In genomic region chr7:54015251-54015650, GRCh38 we compare ENCODE assay signal across 16 cellular contexts.
DNase-seq lines count a peak whose midpoint lies in the region; ATAC-seq, FAIRE-seq and TF ChIP-seq lines count a peak whose summit lies in the region.
"Had no signal": no experiment of that assay in that cellular context is flagged by ENCODE, and none has a peak within 500 bp of the region (broad histone marks: within the 10 kb centered on the region; RNA-seq: fewer than 3 reads in every experiment).

No MANE protein-coding gene starts in this region.

- H2AFZ ChIP-seq in H9 (ENCODE audit: low read length) (peak overlapping the region; percentile 33), neural progenitor cell (replicated peaks) (no peak overlapping the region)
- H2AFZ ChIP-seq: hepatocyte, parathyroid adenoma had no signal

- no peak overlapping the region for H3T11ph ChIP-seq in H9 (ENCODE audit: low read length)

- H3F3A ChIP-seq in neural progenitor cell (ENCODE audit: low read depth), result no peaks in the 10 kb centered on the region

- H3K27me3 Mint-ChIP-seq in H9 (ENCODE audit: low read depth) (no peaks in the 10 kb centered on the region), neural progenitor cell (ENCODE audit: insufficient read depth, low read depth) (peaks cover 2% of the 10 kb centered on the region)
- H3K27me3 Mint-ChIP-seq: activated T-cell treated with anti-CD3 and anti-CD28 coated beads, Interleukin-2, amount 50 U/mL, for 24 hours had no signal

- ATAC-seq in HG02571 (IDR thresholded peaks at IDR 0.05; ENCODE audit: unreplicated experiment) (no peak), mucosa of descending colon (no peak), HG03139 (IDR thresholded peaks at IDR 0.05; ENCODE audit: unreplicated experiment) (no peak)
- ATAC-seq: K562, left colon had no signal

- no peak for DNase-seq in H9
- DNase-seq in NCI-H524 (lab: John Stamatoyannopoulos, UW), result peak; percentile 15 to 78
- peak; percentile 45 for DNase-seq in bronchial epithelial cell (ENCODE audit: low read depth)
- peak; percentile 23 for DNase-seq in neural progenitor cell (ENCODE audit: low spot score)
- DNase-seq in GM19239 (ENCODE audit: insufficient read length, low spot score), result no peak
- no peak for DNase-seq in mucosa of descending colon
- DNase-seq: activated CD4-positive, alpha-beta T cell treated with anti-CD3 and anti-CD28 coated beads, Interleukin-2, amount 50 U/mL, for 48 hours; activated T-cell treated with anti-CD3 and anti-CD28 coated beads, Interleukin-2, amount 50 U/mL, for 24 hours; left colon; NCI-H146 had no signal

- no peaks in the 10 kb centered on the region for H3K9me3 Mint-ChIP-seq in H9
- no peaks in the 10 kb centered on the region for H3K9me3 Mint-ChIP-seq in neural progenitor cell

- H3K56ac ChIP-seq in H9 (ENCODE audit: insufficient read length, low read depth, low read length), result no peak overlapping the region

- no peak for FAIRE-seq in bronchial epithelial cell (lab: Jason Lieb, UNC)
- FAIRE-seq in GM19239 (lab: Jason Lieb, UNC), result no peak
- FAIRE-seq: K562 had no signal

- intact Hi-C loops in mucosa of descending colon (cut with DNase I, micrococcal nuclease), result no loop called here

- no peak overlapping the region for H2BK120ac ChIP-seq in H9 (ENCODE audit: low read depth, low read length, poor library complexity, severe bottlenecking)

- H3K4me1 Mint-ChIP-seq in H9 (peaks cover 11 to 17% of the 10 kb centered on the region in 2 experiments), neural progenitor cell (peaks cover 16% of the 10 kb centered on the region)

- H3K27ac ChIP-seq in H9 (ENCODE audit: insufficient read length, low read depth, low read length), result no peak overlapping the region
- no peak overlapping the region for H3K27ac ChIP-seq in neural progenitor cell
- H3K27ac ChIP-seq: hepatocyte, parathyroid adenoma, tibial nerve had no signal

- H3K4me2 ChIP-seq in H9 (ENCODE audit: insufficient read depth, insufficient read length, low read length), result no peak overlapping the region
- H3K4me2 ChIP-seq in neural progenitor cell, result no peak overlapping the region
- H3K4me2 ChIP-seq: hepatocyte had no signal

- no CpG with 5 or more reads among the region's 2 CpGs for WGBS in H9 (ENCODE audit: extremely low coverage, insufficient read length, low lambda C conversion rate)

- no peaks in the 10 kb centered on the region for H3K27me3 ChIP-seq in H9 (ENCODE audit: insufficient read depth, low read length)
- H3K27me3 ChIP-seq in bronchial epithelial cell (ENCODE audit: control insufficient read depth, insufficient read depth, low read length), result no peaks in the 10 kb centered on the region
- no peaks in the 10 kb centered on the region for H3K27me3 ChIP-seq in neural progenitor cell
- H3K27me3 ChIP-seq: hepatocyte, tibial nerve had no signal

- H4K5ac ChIP-seq in H9 (ENCODE audit: insufficient read length, low read depth, low read length), result no peak overlapping the region

- no peak overlapping the region for H4K91ac ChIP-seq in H9 (ENCODE audit: insufficient read length, low read depth, low read length)

- H4K20me1 ChIP-seq in H9 (ENCODE audit: control insufficient read depth, insufficient read depth, insufficient read length) (no peaks in the 10 kb centered on the region), neural progenitor cell (ENCODE audit: low read depth) (no peaks in the 10 kb centered on the region)

- H3K4me1 ChIP-seq in H9 (ENCODE audit: insufficient read depth, low read length), result no peaks in the 10 kb centered on the region; the same call in 1 of the 2 replicates
- H3K4me1 ChIP-seq in neural progenitor cell, result no peaks in the 10 kb centered on the region
- H3K4me1 ChIP-seq in mucosa of descending colon (ENCODE audit: low read depth), result no peaks in the 10 kb centered on the region
- H3K4me1 ChIP-seq: parathyroid adenoma, tibial nerve had no signal

- no peaks in the 10 kb centered on the region for H3K36me3 ChIP-seq in bronchial epithelial cell (ENCODE audit: control insufficient read depth, insufficient read depth, low read length)
- no peaks in the 10 kb centered on the region for H3K36me3 ChIP-seq in neural progenitor cell
- H3K36me3 ChIP-seq in mucosa of descending colon (ENCODE audit: low read depth), result no peaks in the 10 kb centered on the region
- H3K36me3 ChIP-seq: tibial nerve had no signal

- no peak overlapping the region for H3K14ac ChIP-seq in H9 (ENCODE audit: insufficient read depth, low read length)

- H3K9ac ChIP-seq in H9 (ENCODE audit: extremely low read depth, insufficient read length, low read length) (no peak overlapping the region), neural progenitor cell (no peak overlapping the region)
- H3K9ac ChIP-seq: parathyroid adenoma had no signal

- H3K4me3 Mint-ChIP-seq in H9 (no peak overlapping the region), neural progenitor cell (no peak overlapping the region)
- H3K4me3 Mint-ChIP-seq: activated T-cell treated with anti-CD3 and anti-CD28 coated beads, Interleukin-2, amount 50 U/mL, for 24 hours had no signal

- H3K4ac ChIP-seq in H9 (ENCODE audit: low read depth, low read length), result no peak overlapping the region

- no peak overlapping the region for H3K23ac ChIP-seq in H9 (ENCODE audit: insufficient read length, low read depth, low read length)

- H3K36me3 Mint-ChIP-seq in H9 (ENCODE audit: insufficient read depth in 1 of 3, low read depth in 3 of 3) (no peaks in the 10 kb centered on the region; a peak in 1 of 7 replicates), neural progenitor cell (no peaks in the 10 kb centered on the region)

- H3K4me3 ChIP-seq in bronchial epithelial cell (ENCODE audit: low read depth, low read length) (no peak overlapping the region), neural progenitor cell (no peak overlapping the region), mucosa of descending colon (no peak overlapping the region)
- H3K4me3 ChIP-seq: hepatocyte, K562, tibial nerve had no signal

- H2BK5ac ChIP-seq in H9 (ENCODE audit: insufficient read length, low read length), result no peak overlapping the region

- H3K79me2 ChIP-seq in H9 (ENCODE audit: insufficient read depth, low read length) (no peaks in the 10 kb centered on the region; the same call in 1 of the 2 replicates), neural progenitor cell (ENCODE audit: low read depth) (no peaks in the 10 kb centered on the region)
- H3K79me2 ChIP-seq: hepatocyte, parathyroid adenoma had no signal

- no peaks in the 10 kb centered on the region for H3K9me3 ChIP-seq in H9 (ENCODE audit: control insufficient read depth, low read depth, low read length)
- H3K9me3 ChIP-seq in neural progenitor cell (ENCODE audit: low read depth), result no peaks in the 10 kb centered on the region
- H3K9me3 ChIP-seq in mucosa of descending colon, result no peaks in the 10 kb centered on the region
- H3K9me3 ChIP-seq: tibial nerve had no signal

- TF ChIP-seq CTCF in H9 (conservative IDR thresholded peaks at IDR 0.05) (no peak), bronchial epithelial cell (IDR thresholded peaks at IDR 0.05; ENCODE audit: insufficient read depth, low read length, severe bottlenecking) (no peak), neural progenitor cell (IDR thresholded peaks at IDR 0.05) (no peak), mucosa of descending colon (IDR thresholded peaks at IDR 0.05) (no peak)

- H3K23me2 ChIP-seq in H9 (ENCODE audit: insufficient read length, low read depth, low read length, poor library complexity, severe bottlenecking), result no peaks in the 10 kb centered on the region

- H2BK12ac ChIP-seq in H9 (ENCODE audit: insufficient read length, low read depth, low read length), result no peak overlapping the region

- H4K8ac ChIP-seq in H9 (replicated peaks; ENCODE audit: insufficient read length, low read depth, low read length), result no peak overlapping the region

- H3K18ac ChIP-seq in H9 (ENCODE audit: insufficient read length, low read depth, low read length), result no peak overlapping the region

- no peak overlapping the region for H2BK20ac ChIP-seq in H9 (ENCODE audit: low read depth, low read length, poor library complexity, severe bottlenecking)

- H3K27ac Mint-ChIP-seq in H9 (peak overlapping the region in 1 of 3 experiments; percentile 3; a peak in 1 of 7 replicates), neural progenitor cell (no peak overlapping the region)
- H3K27ac Mint-ChIP-seq: activated T-cell treated with anti-CD3 and anti-CD28 coated beads, Interleukin-2, amount 50 U/mL, for 24 hours had no signal

- H3K79me1 ChIP-seq in H9 (ENCODE audit: insufficient read depth, low read depth, low read length, poor library complexity, severe bottlenecking), result no peaks in the 10 kb centered on the region

- no peak overlapping the region for H2BK15ac ChIP-seq in H9 (ENCODE audit: low read depth, low read length)

- no peak overlapping the region for H2AK5ac ChIP-seq in H9 (ENCODE audit: insufficient read length, low read length)

Comparison
In these comparisons a context has a peak if more than half of its experiments do, and no peak if none do; other contexts are left out.
1. DNase-seq: peak in NCI-H524 (2 of 2), bronchial epithelial cell (single experiment) and neural progenitor cell (single experiment); none in H9 (single experiment), GM19239 (single experiment) and mucosa of descending colon (0 of 3).